Comparison of ENCODE assay signal across 25 cellular contexts in genomic region chr12:13182881-13183280, GRCh38.
"Had no signal": no experiment of that assay in that cellular context is flagged by ENCODE, and none has a peak within 500 bp of the region (broad histone marks: within the 10 kb centered on the region; RNA-seq: fewer than 3 reads in every experiment).

No MANE protein-coding gene starts in this region.

- H2AFZ ChIP-seq: hepatocyte had no signal

- H3K4me2 ChIP-seq: hepatocyte had no signal

- H3K27me3 ChIP-seq: hepatocyte, right atrium auricular region, stomach, thyroid gland had no signal

- DNase-seq: activated CD4-positive, alpha-beta T cell treated with anti-CD3 and anti-CD28 coated beads for 4 hours; activated CD4-positive, alpha-beta T cell treated with anti-CD3 and anti-CD28 coated beads, Interleukin-2, amount 50 U/mL, for 4 hours; activated CD4-positive, CD25-positive, alpha-beta regulatory T cell; activated naive CD8-positive, alpha-beta T cell treated with anti-CD3 and anti-CD28 coated beads, Interleukin-2, amount 50 U/mL, for 24 hours; activated T-cell treated with anti-CD3 and anti-CD28 coated beads, Interleukin-2, amount 50 U/mL, for 4 hours; amygdala; caudate nucleus; effector CD4-positive, alpha-beta T cell; left colon; midbrain; naive thymus-derived CD4-positive, alpha-beta T cell; nucleus accumbens; stimulated activated CD4-positive, alpha-beta T cell treated with anti-CD3 and anti-CD28 coated beads, Interleukin-15, amount 100 ng/mL, for 24 hours; stimulated activated CD4-positive, alpha-beta T cell treated with anti-CD3 and anti-CD28 coated beads, Interleukin-2, amount 100 ng/mL, for 24 hours; stimulated activated naive B cell treated with anti-CD40 and anti-IgM and Interleukin-4, amounts not matched to agents 10 μg/mL and 1 μg/mL and 100 μg/mL, for 72 hours; stomach; thyroid gland had no signal

- H3K9me3 ChIP-seq: gastroesophageal sphincter, right atrium auricular region, stomach, thyroid gland had no signal

- H3K4me3 Mint-ChIP-seq: activated naive CD4-positive, alpha-beta T cell treated with anti-CD3 and anti-CD28 coated beads, Interleukin-2, amount 50 U/mL, for 24 hours; activated naive CD8-positive, alpha-beta T cell treated with anti-CD3 and anti-CD28 coated beads, Interleukin-2, amount 50 U/mL, for 24 hours; activated T-cell treated with anti-CD3 and anti-CD28 coated beads, Interleukin-2, amount 50 U/mL, for 4 hours; dendritic cell treated with granulocyte-macrophage colony-stimulating factor and Interleukin-4, amounts not matched to agents 40 ng/mL and 50 ng/mL, for 4 days; naive thymus-derived CD4-positive, alpha-beta T cell; stimulated activated naive B cell treated with anti-CD40 and anti-IgM and Interleukin-4, amounts not matched to agents 10 μg/mL and 1 μg/mL and 100 μg/mL, for 72 hours had no signal

- H3K9me3 Mint-ChIP-seq: activated naive CD4-positive, alpha-beta T cell treated with anti-CD3 and anti-CD28 coated beads, Interleukin-2, amount 50 U/mL, for 24 hours; activated naive CD8-positive, alpha-beta T cell treated with anti-CD3 and anti-CD28 coated beads, Interleukin-2, amount 50 U/mL, for 24 hours; activated T-cell treated with anti-CD3 and anti-CD28 coated beads, Interleukin-2, amount 50 U/mL, for 4 hours; activated T-helper 2 cell treated with anti-CD3 and anti-CD28 coated beads, Interferon-gamma antibody, Interleukin-2, Interleukin-4, amounts not matched to agents 10 μg/mL and 5 μg/mL and 100 μg/mL, durations not matched to agents 14 hours and 24 hours and 36 hours; dendritic cell treated with granulocyte-macrophage colony-stimulating factor and Interleukin-4, amounts not matched to agents 40 ng/mL and 50 ng/mL, for 4 days; stimulated activated naive B cell treated with anti-CD40 and anti-IgM and Interleukin-4, amounts not matched to agents 10 μg/mL and 1 μg/mL and 100 μg/mL, for 72 hours had no signal

- H3K27ac Mint-ChIP-seq: activated naive CD4-positive, alpha-beta T cell treated with anti-CD3 and anti-CD28 coated beads, Interleukin-2, amount 50 U/mL, for 24 hours; activated naive CD8-positive, alpha-beta T cell treated with anti-CD3 and anti-CD28 coated beads, Interleukin-2, amount 50 U/mL, for 24 hours; activated T-helper 2 cell treated with anti-CD3 and anti-CD28 coated beads, Interferon-gamma antibody, Interleukin-2, Interleukin-4, amounts not matched to agents 10 μg/mL and 5 μg/mL and 100 μg/mL, durations not matched to agents 14 hours and 24 hours and 36 hours; dendritic cell treated with granulocyte-macrophage colony-stimulating factor and Interleukin-4, amounts not matched to agents 40 ng/mL and 50 ng/mL, for 4 days; stimulated activated naive B cell treated with anti-CD40 and anti-IgM and Interleukin-4, amounts not matched to agents 10 μg/mL and 1 μg/mL and 100 μg/mL, for 72 hours had no signal

- H3K36me3 ChIP-seq: gastroesophageal sphincter, right atrium auricular region, stomach, thyroid gland had no signal

- FAIRE-seq: endometrium, keratinocyte had no signal

- H3K4me3 ChIP-seq: gastroesophageal sphincter, hepatocyte, right atrium auricular region, stomach, thyroid gland had no signal

- H3K36me3 Mint-ChIP-seq: activated naive CD4-positive, alpha-beta T cell treated with anti-CD3 and anti-CD28 coated beads, Interleukin-2, amount 50 U/mL, for 24 hours; naive thymus-derived CD4-positive, alpha-beta T cell had no signal

- H3K27ac ChIP-seq: gastroesophageal sphincter, hepatocyte, right atrium auricular region, stomach, thyroid gland had no signal

- H3K27me3 Mint-ChIP-seq: activated naive CD4-positive, alpha-beta T cell treated with anti-CD3 and anti-CD28 coated beads, Interleukin-2, amount 50 U/mL, for 24 hours had no signal

- H3K79me2 ChIP-seq: hepatocyte had no signal
